8 cellular contexts compared by ENCODE assay signal in genomic region chr10:125084191-125085186, GRCh38.
DNase-seq lines count a peak whose midpoint lies in the region; ATAC-seq lines count a peak whose summit lies in the region.

No MANE protein-coding gene starts in this region.

- H3K9ac ChIP-seq in stomach smooth muscle (ENCODE audit: low read length in 2 of 2), result peak overlapping the region; percentile 44 to 60

- ATAC-seq in HG03432 (IDR thresholded peaks at IDR 0.05; ENCODE audit: unreplicated experiment) (no peak), GM21825 (IDR thresholded peaks at IDR 0.05; ENCODE audit: unreplicated experiment) (no peak), HG02759 (IDR thresholded peaks at IDR 0.05; ENCODE audit: unreplicated experiment) (no peak)

- no peaks in the 10 kb centered on the region for H3K27me3 ChIP-seq in stomach smooth muscle (ENCODE audit: control insufficient read depth in 1 of 2, insufficient read depth in 2 of 2, low read length in 2 of 2)

- H3K9me3 ChIP-seq in stomach smooth muscle (ENCODE audit: control insufficient read depth in 2 of 2, low read length in 2 of 2), result no peaks in the 10 kb centered on the region

- DNase-seq in HPDE6-E6E7 (ENCODE audit: extremely low spot score) (peak; percentile 93), amniotic epithelial cell (ENCODE audit: low read depth) (peak; percentile 87), iPS DF 19.7 (ENCODE audit: low read depth, low spot score) (peak; percentile 60), NCI-H526 (lab: John Stamatoyannopoulos, UW) (no peak)

- H3K36me3 ChIP-seq in stomach smooth muscle (ENCODE audit: control insufficient read depth in 2 of 2, insufficient read depth in 2 of 2, low read length in 2 of 2), result peaks cover 9% of the 10 kb centered on the region in 2 donors

- H3K4me1 ChIP-seq in stomach smooth muscle (ENCODE audit: control insufficient read depth, insufficient read depth, low read length), result peaks cover 61% of the 10 kb centered on the region

- peak overlapping the region in 1 of 2 donors; percentile 47 for H3K4me3 ChIP-seq in stomach smooth muscle (ENCODE audit: low read length in 2 of 2)

- H3K27ac ChIP-seq in stomach smooth muscle (ENCODE audit: low read length), result peak overlapping the region; percentile 88

Comparison
In these comparisons a context has a peak if more than half of its experiments do, and no peak if none do; other contexts are left out.
1. DNase-seq: peak in HPDE6-E6E7 (single experiment), amniotic epithelial cell (single experiment) and iPS DF 19.7 (single experiment); none in NCI-H526 (0 of 2).